9 cellular contexts compared by ENCODE assay signal in the genomic region with DNA sequence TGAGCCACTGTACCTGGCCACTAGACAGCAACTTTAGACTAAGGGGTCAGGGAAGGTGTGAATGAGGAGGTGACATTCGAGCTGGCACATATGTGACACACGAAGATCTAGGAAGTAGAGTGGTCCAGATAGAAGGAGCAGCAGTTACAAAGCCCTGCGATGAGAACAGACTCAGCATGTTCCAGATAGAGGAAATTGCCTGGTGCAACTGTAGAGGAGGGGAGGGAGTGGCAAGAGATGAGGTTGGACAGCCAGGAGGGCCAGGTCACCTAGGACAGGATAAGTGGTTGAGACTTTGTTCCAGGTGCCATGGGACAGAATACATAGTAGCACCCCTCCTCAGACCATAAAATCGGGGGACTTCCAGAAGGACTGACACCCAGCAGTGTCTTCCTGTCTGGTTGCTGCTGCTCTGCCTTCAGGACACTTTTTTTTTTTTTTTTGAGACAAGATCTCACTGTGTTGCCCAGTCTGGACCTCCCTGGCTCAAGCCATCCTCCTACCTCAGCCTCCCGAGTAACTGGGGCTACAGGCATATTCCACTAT. TPM values are rescaled to one million over a fixed set of nuclear protein-coding genes. Genes with fewer than 3 reads are reported as not detected.
DNase-seq lines count a peak whose midpoint lies in the region; ATAC-seq and TF ChIP-seq lines count a peak whose summit lies in the region.
"Had no signal": no experiment of that assay in that cellular context is flagged by ENCODE, and none has a peak within 500 bp of the region (broad histone marks: within the 10 kb centered on the region; RNA-seq: fewer than 3 reads in every experiment).

No MANE protein-coding gene starts in this region.

- H3K36me3 ChIP-seq in HUES64 (ENCODE audit: insufficient read depth, low read length) (peaks cover 17% of the 10 kb centered on the region), ascending aorta (peaks cover 3 to 4% of the 10 kb centered on the region in 2 donors), smooth muscle cell (ENCODE audit: low read depth) (no peaks in the 10 kb centered on the region), OCI-LY7 (ENCODE audit: insufficient read depth, low read length) (peaks cover 75% of the 10 kb centered on the region)

- CTCF ChIA-PET in OCI-LY7 (lab: Charles Lee; ENCODE audit: unreplicated experiment), result no interaction called here

- H3K9me3 Mint-ChIP-seq in immature natural killer cell (no peaks in the 10 kb centered on the region), mesothelial cell of epicardium (no peaks in the 10 kb centered on the region)

- peak overlapping the region; percentile 44; the same call in 1 of the 2 replicates for H3K27ac ChIP-seq in HUES64 (ENCODE audit: low read depth, low read length)
- peak overlapping the region; percentile 70 to 84 for H3K27ac ChIP-seq in ascending aorta
- H3K27ac ChIP-seq in smooth muscle cell (ENCODE audit: low read depth), result peak overlapping the region; percentile 99
- H3K27ac ChIP-seq in OCI-LY7 (ENCODE audit: low read depth, low read length, poor library complexity, severe bottlenecking), result no peak overlapping the region

- DNase-seq in ascending aorta (ENCODE audit: low spot score in 2 of 2) (no peak), immature natural killer cell (no peak), smooth muscle cell (lab: John Stamatoyannopoulos, UW; ENCODE audit: unreplicated experiment) (no peak), OCI-LY7 (ENCODE audit: low spot score) (no peak), mesothelial cell of epicardium (ENCODE audit: low spot score in 2 of 2, unreplicated experiment in 2 of 2) (no peak)
- no peak for DNase-seq in activated CD4-positive, CD25-positive, alpha-beta regulatory T cell (lab: John Stamatoyannopoulos, UW)
- DNase-seq: NCI-H1694 had no signal

- H3K4me1 Mint-ChIP-seq in immature natural killer cell (peaks cover 32 to 35% of the 10 kb centered on the region in 2 donors), mesothelial cell of epicardium (peaks cover 10% of the 10 kb centered on the region)

- peaks cover 16% of the 10 kb centered on the region for H3K4me1 ChIP-seq in HUES64 (ENCODE audit: insufficient read depth, low read length)
- peaks cover 23 to 45% of the 10 kb centered on the region in 2 donors for H3K4me1 ChIP-seq in ascending aorta
- no peaks in the 10 kb centered on the region for H3K4me1 ChIP-seq in smooth muscle cell (ENCODE audit: low read depth)
- H3K4me1 ChIP-seq in OCI-LY7 (ENCODE audit: insufficient read depth, low read length, poor library complexity, severe bottlenecking), result no peaks in the 10 kb centered on the region

- peaks cover 0 to 3% (median 0%) of the 10 kb centered on the region in 3 donors for H3K36me3 Mint-ChIP-seq in immature natural killer cell
- peaks cover 8% of the 10 kb centered on the region for H3K36me3 Mint-ChIP-seq in mesothelial cell of epicardium

- H3K27ac Mint-ChIP-seq in immature natural killer cell (peak overlapping the region; percentile 51 to 88 (median 73)), mesothelial cell of epicardium (no peak overlapping the region)

- H3K9me3 ChIP-seq in HUES64 (ENCODE audit: insufficient read depth, low read depth, low read length) (no peaks in the 10 kb centered on the region), ascending aorta (no peaks in the 10 kb centered on the region), smooth muscle cell (replicated peaks; ENCODE audit: low read depth) (no peaks in the 10 kb centered on the region), OCI-LY7 (ENCODE audit: low read length) (no peaks in the 10 kb centered on the region)

- H2AFZ ChIP-seq in smooth muscle cell (ENCODE audit: low read depth), result no peak overlapping the region
- H2AFZ ChIP-seq in OCI-LY7 (ENCODE audit: low read length), result no peak overlapping the region

- no peak for ATAC-seq in HG03342 (IDR thresholded peaks at IDR 0.05; ENCODE audit: unreplicated experiment)

- H3K27me3 Mint-ChIP-seq in immature natural killer cell (ENCODE audit: low read depth in 3 of 3), result peaks cover 0 to 2% (median 1%) of the 10 kb centered on the region in 3 donors
- H3K27me3 Mint-ChIP-seq in mesothelial cell of epicardium (ENCODE audit: low read depth), result no peaks in the 10 kb centered on the region

- H3K9ac ChIP-seq in HUES64 (ENCODE audit: low read depth, low read length) (no peak overlapping the region; the same call in 1 of the 2 replicates), smooth muscle cell (ENCODE audit: low read depth) (peak overlapping the region; percentile 97)

- H3K79me2 ChIP-seq in smooth muscle cell (ENCODE audit: low read depth), result peaks cover 98% of the 10 kb centered on the region
- H3K79me2 ChIP-seq in OCI-LY7 (ENCODE audit: insufficient read depth, low read depth, low read length), result peaks cover 95% of the 10 kb centered on the region

- H3K27me3 ChIP-seq in HUES64 (ENCODE audit: insufficient read depth, low read length) (no peaks in the 10 kb centered on the region), ascending aorta (no peaks in the 10 kb centered on the region), smooth muscle cell (ENCODE audit: low read depth) (no peaks in the 10 kb centered on the region)

- H3K4me3 Mint-ChIP-seq in immature natural killer cell (no peak overlapping the region), mesothelial cell of epicardium (no peak overlapping the region)

- H3K4me2 ChIP-seq in smooth muscle cell (peak overlapping the region; percentile 10), OCI-LY7 (ENCODE audit: low read length) (no peak overlapping the region)

- H4K20me1 ChIP-seq in smooth muscle cell (ENCODE audit: low read depth) (peaks cover 100% of the 10 kb centered on the region), OCI-LY7 (ENCODE audit: insufficient read depth, low read length) (0 out of 2 replicates have a peak, but pooled peaks cover under 1% of the 10 kb centered on the region)

- H3K9me2 ChIP-seq in OCI-LY7 (ENCODE audit: insufficient read depth, low read length), result no peaks in the 10 kb centered on the region

- H3K4me3 ChIP-seq in HUES64 (ENCODE audit: low read length) (no peak overlapping the region), ascending aorta (no peak overlapping the region), smooth muscle cell (no peak overlapping the region), OCI-LY7 (ENCODE audit: low read depth, low read length, poor library complexity, severe bottlenecking) (no peak overlapping the region)

- POLR2A ChIA-PET in OCI-LY7 (lab: Charles Lee), result no interaction called here

- no peak for TF ChIP-seq CTCF in ascending aorta (IDR thresholded peaks at IDR 0.05)
- no peak for TF ChIP-seq CTCF in smooth muscle cell (IDR thresholded peaks at IDR 0.05; ENCODE audit: borderline replicate concordance, insufficient read depth, poor library complexity, severe bottlenecking)
- TF ChIP-seq CTCF in OCI-LY7 (conservative IDR thresholded peaks at IDR 0.05; ENCODE audit: low read length), result no peak
- no peak for TF ChIP-seq CTCF in mesothelial cell of epicardium (IDR thresholded peaks at IDR 0.05; ENCODE audit: unreplicated experiment)

- WGBS in HUES64, result 87% methylated on average over 5 of the region's 5 CpGs
- 97% methylated on average over 5 of the region's 5 CpGs for WGBS in smooth muscle cell (ENCODE audit: low lambda C conversion rate)

- intact Hi-C loops in ascending aorta (cut with DNase I) (no loop called here), OCI-LY7 (cut with micrococcal nuclease; ENCODE audit: unreplicated experiment) (no loop called here)

- H3F3A ChIP-seq in smooth muscle cell (ENCODE audit: low read depth), result no peaks in the 10 kb centered on the region

- BruUV-seq in OCI-LY7 (replicated peaks; lab: Mats Ljungman, UMichigan), result no TSS peak

RNA-seq across cellular contexts. Expression of a gene that starts 11.0 kb away (rescaled TPM):
- 35.3 TPM for polyA plus RNA-seq in HUES64 (2013, experiment 1 of 2)
- 31.2 TPM for polyA plus RNA-seq in HUES64 (2013, experiment 2 of 2)
- total RNA-seq in ascending aorta (220 TPM), smooth muscle cell (37.3 and 47.0 TPM in 2 replicates), OCI-LY7 (2022) (48.9 and 55.4 TPM in 2 replicates), mesothelial cell of epicardium (71.5 to 73.8 TPM (median 73.8 TPM) in 3 replicates)
- polyA plus RNA-seq in immature natural killer cell (10 to 100 TPM in 2 of 3 donors, 1 to 10 TPM in 1; 9.3 to 15.0 (median 12.4) TPM), smooth muscle cell (65.8 and 79.7 TPM in 2 replicates)
- 74.7 and 85.3 TPM in 2 replicates for total RNA-seq in OCI-LY7 (2014; rRNA removed; shearing (Covaris generic))

RNA-seq across cellular contexts. Expression of a gene that starts 11.8 kb away (rescaled TPM):
- polyA plus RNA-seq in HUES64 (2013, experiment 1 of 2), result 242 TPM
- 239 TPM for polyA plus RNA-seq in HUES64 (2013, experiment 2 of 2)
- 156 TPM for total RNA-seq in ascending aorta
- polyA plus RNA-seq in immature natural killer cell, result 100 to 1,000 TPM; 115 to 157 (median 130) TPM
- 112 and 115 TPM in 2 replicates for total RNA-seq in smooth muscle cell
- 202 and 208 TPM in 2 replicates for polyA plus RNA-seq in smooth muscle cell
- 168 and 187 TPM in 2 replicates for total RNA-seq in OCI-LY7 (2014; rRNA removed; shearing (Covaris generic))
- total RNA-seq in OCI-LY7 (2022), result 143 and 144 TPM in 2 replicates
- total RNA-seq in mesothelial cell of epicardium, result 130 to 141 TPM (median 132 TPM) in 3 replicates

RNA-seq across cellular contexts. Expression of a gene that starts 14.3 kb away (rescaled TPM):
- 55.6 TPM for polyA plus RNA-seq in HUES64 (2013, experiment 1 of 2)
- 50.1 TPM for polyA plus RNA-seq in HUES64 (2013, experiment 2 of 2)
- total RNA-seq in ascending aorta, result 125 TPM
- 10 to 100 TPM; 14.2 to 26.0 (median 23.8) TPM for polyA plus RNA-seq in immature natural killer cell
- total RNA-seq in smooth muscle cell, result 35.5 and 46.3 TPM in 2 replicates
- 64.5 and 74.7 TPM in 2 replicates for polyA plus RNA-seq in smooth muscle cell
- 58.4 and 89.6 TPM in 2 replicates for total RNA-seq in OCI-LY7 (2014; rRNA removed; shearing (Covaris generic))
- total RNA-seq in OCI-LY7 (2022), result 86.6 and 100 TPM in 2 replicates
- 71.7 to 83.4 TPM (median 80.2 TPM) in 3 replicates for total RNA-seq in mesothelial cell of epicardium

RNA-seq across cellular contexts. Expression of a gene that starts 16.4 kb away (rescaled TPM):
- polyA plus RNA-seq in HUES64 (2013, experiment 1 of 2), result 32.9 TPM
- 34.4 TPM for polyA plus RNA-seq in HUES64 (2013, experiment 2 of 2)
- total RNA-seq in ascending aorta (85.4 TPM), smooth muscle cell (23.0 and 31.3 TPM in 2 replicates), OCI-LY7 (2022) (38.8 and 39.5 TPM in 2 replicates), mesothelial cell of epicardium (27.6 to 28.6 TPM (median 28.1 TPM) in 3 replicates)
- polyA plus RNA-seq in immature natural killer cell (100 to 1,000 TPM; 102 to 129 (median 117) TPM), smooth muscle cell (32.7 and 38.3 TPM in 2 replicates)
- total RNA-seq in OCI-LY7 (2014; rRNA removed; shearing (Covaris generic)), result 52.9 and 66.3 TPM in 2 replicates

RNA-seq across cellular contexts. Expression of a gene that starts 26.2 kb away (rescaled TPM):
- polyA plus RNA-seq in HUES64 (2013, experiment 1 of 2), result 3.2 TPM
- 4.1 TPM for polyA plus RNA-seq in HUES64 (2013, experiment 2 of 2)
- total RNA-seq in ascending aorta (not detected), smooth muscle cell (not detected in 2 replicates), OCI-LY7 (2022) (0.80 and 1.2 TPM in 2 replicates), mesothelial cell of epicardium (0.66 to 0.99 TPM in 2 of 3 replicates, not detected in the other)
- polyA plus RNA-seq in immature natural killer cell (under 1 TPM in 1 of 3 donors, not detected in 2; 0.91 TPM), smooth muscle cell (0.46 and 0.57 TPM in 2 replicates)
- total RNA-seq in OCI-LY7 (2014; rRNA removed; shearing (Covaris generic)), result 0.66 and 1.7 TPM in 2 replicates
